ENCODE assay signal across 1 cellular context in the genomic region with DNA sequence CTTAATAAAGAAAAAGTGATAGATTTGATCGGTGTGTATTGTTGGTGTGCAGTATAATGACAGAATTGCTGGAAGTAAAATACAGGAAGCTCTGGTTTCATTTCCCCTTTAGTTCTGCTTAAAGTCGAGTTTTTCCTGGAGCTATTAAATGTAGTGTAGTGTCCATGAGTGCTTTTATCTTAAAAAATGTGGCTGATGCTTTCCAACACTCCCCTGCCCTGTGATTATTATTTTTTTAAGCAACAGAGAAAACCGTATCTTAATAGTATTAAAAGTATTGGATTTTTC.
TF ChIP-seq lines count a peak whose summit lies in the region.

No MANE protein-coding gene starts in this region.

TF ChIP-seq in GM12878, 131 proteins besides CTCF, POLR2A, EP300 and RAD21 (continued from another document):
- TF ChIP-seq ZBTB40 (IDR thresholded peaks at IDR 0.05; ENCODE audit: borderline replicate concordance) (peak; percentile 24; the same call in 1 of the 2 replicates), SUZ12 (IDR thresholded peaks at IDR 0.05; ENCODE audit: unreplicated experiment) (no peak)
